Comparison of ENCODE assay signal across 8 cellular contexts in the genomic region with DNA sequence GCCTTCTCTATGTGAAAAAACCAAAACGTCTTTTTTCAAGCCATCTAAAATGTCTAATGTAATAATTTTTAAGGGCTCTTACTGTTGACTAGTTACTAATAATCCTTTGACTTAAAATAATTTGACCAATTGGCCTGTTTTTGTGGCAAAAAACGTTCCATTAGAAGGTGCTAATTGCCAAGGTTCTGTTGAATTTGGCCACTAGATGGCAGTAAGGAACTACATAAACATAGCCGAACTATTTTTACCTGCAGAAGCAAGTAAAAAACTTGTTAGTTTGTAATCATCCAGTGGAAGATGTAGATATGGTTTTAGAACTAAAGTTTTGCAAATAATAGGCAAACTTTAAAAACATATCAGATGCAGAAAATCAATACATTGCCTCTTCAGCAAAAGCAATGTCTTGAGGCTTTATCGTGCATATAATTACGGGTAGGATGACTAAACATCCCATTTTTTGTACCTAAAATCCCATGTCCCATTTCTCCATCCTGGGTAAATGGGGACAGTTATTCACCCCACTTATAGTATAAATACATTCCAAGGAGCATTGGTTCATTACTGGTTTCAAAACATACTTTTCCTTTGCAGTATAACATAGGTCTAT. TPM values are rescaled to one million over a fixed set of nuclear protein-coding genes. Genes with fewer than 3 reads are reported as not detected.
DNase-seq lines count a peak whose midpoint lies in the region; ATAC-seq and TF ChIP-seq lines count a peak whose summit lies in the region.

No MANE protein-coding gene starts in this region.

- H2AFZ ChIP-seq in smooth muscle cell (ENCODE audit: low read depth): no peak overlapping the region

- CTCF ChIA-PET in AG04450 (lab: Charles Lee): interaction anchor here (1.0 to 6.9 kb wide), 2 partner anchors 173 to 239 kb away, joined by 7 to 98 read pairs; no protein-coding TSS in a partner anchor
- CTCF ChIA-PET in WTC11 (lab: Charles Lee): interaction anchor here (0.9 kb wide), 1 partner anchor 180 kb away, joined by 3 read pairs; no protein-coding TSS in a partner anchor

- intact Hi-C loops in left ventricle myocardium inferior (cut with micrococcal nuclease): loop anchor here (5.0 kb wide), 1 partner anchor 171 kb away; no protein-coding TSS in a partner anchor

- ATAC-seq in WTC11: no peak
- ATAC-seq in GM18870 (IDR thresholded peaks at IDR 0.05; ENCODE audit: unreplicated experiment): no peak
- ATAC-seq in GM18505 (IDR thresholded peaks at IDR 0.05; ENCODE audit: unreplicated experiment): no peak

- H3K9me3 ChIP-seq in AG04450 (ENCODE audit: control insufficient read depth, insufficient read depth, low read length) (no peaks in the 10 kb centered on the region), left ventricle myocardium inferior (replicated peaks) (no peaks in the 10 kb centered on the region), smooth muscle cell (replicated peaks; ENCODE audit: low read depth) (no peaks in the 10 kb centered on the region)

- H3K36me3 Mint-ChIP-seq in WTC11: peaks cover 32% of the 10 kb centered on the region

- H3K27me3 Mint-ChIP-seq in WTC11 (ENCODE audit: low read depth): no peaks in the 10 kb centered on the region

- H4K20me1 ChIP-seq in smooth muscle cell (ENCODE audit: low read depth): no peaks in the 10 kb centered on the region

- TF ChIP-seq CTCF in AG04450 (IDR thresholded peaks at IDR 0.05; ENCODE audit: low read depth, low read length): peak; percentile 82
- TF ChIP-seq CTCF in WTC11 (IDR thresholded peaks at IDR 0.05): peak; percentile 49; the same call in 1 of the 2 replicates
- TF ChIP-seq CTCF in left ventricle myocardium inferior (IDR thresholded peaks at IDR 0.05; ENCODE audit: borderline replicate concordance): peak; percentile 89
- peak; percentile 96 for TF ChIP-seq CTCF in smooth muscle cell (IDR thresholded peaks at IDR 0.05; ENCODE audit: borderline replicate concordance, insufficient read depth, poor library complexity, severe bottlenecking)

- POLR2A ChIA-PET in AG04450 (lab: Yijun Ruan, JAX) (no interaction called here), WTC11 (lab: Charles Lee) (no interaction called here)

- no peak for TF ChIP-seq POLR2A in GM18505 (IDR thresholded peaks at IDR 0.05; ENCODE audit: borderline replicate concordance, extremely low read depth, insufficient read depth, insufficient read length)

- H3K4me1 Mint-ChIP-seq in WTC11: peaks cover 18% of the 10 kb centered on the region

- H3K4me1 ChIP-seq in left ventricle myocardium inferior (peaks cover 55% of the 10 kb centered on the region), smooth muscle cell (ENCODE audit: low read depth) (peaks cover 8% of the 10 kb centered on the region)

- H3K9ac ChIP-seq in smooth muscle cell (ENCODE audit: low read depth): no peak overlapping the region

- no peaks in the 10 kb centered on the region for H3K36me3 ChIP-seq in left ventricle myocardium inferior
- H3K36me3 ChIP-seq in smooth muscle cell (ENCODE audit: low read depth): no peaks in the 10 kb centered on the region

- WGBS in smooth muscle cell (ENCODE audit: low lambda C conversion rate): 42% methylated on average over 5 of the region's 5 CpGs

- no peaks in the 10 kb centered on the region for H3K9me3 Mint-ChIP-seq in WTC11

- no peaks in the 10 kb centered on the region for H3F3A ChIP-seq in smooth muscle cell (ENCODE audit: low read depth)

- H3K4me3 ChIP-seq in AG04450 (ENCODE audit: low read depth, low read length): no peak overlapping the region
- H3K4me3 ChIP-seq in left ventricle myocardium inferior: no peak overlapping the region
- H3K4me3 ChIP-seq in smooth muscle cell: no peak overlapping the region

- H3K27me3 ChIP-seq in AG04450 (ENCODE audit: control insufficient read depth, insufficient read depth, low read length) (peaks cover 19% of the 10 kb centered on the region), left ventricle myocardium inferior (ENCODE audit: low read depth) (no peaks in the 10 kb centered on the region), smooth muscle cell (ENCODE audit: low read depth) (no peaks in the 10 kb centered on the region)

- in situ Hi-C loops in G401 (cut with HindIII; ENCODE audit: low sequenced_read_pairs): no loop called here

- no peak overlapping the region for H3K27ac Mint-ChIP-seq in WTC11

- no peak overlapping the region for H3K4me2 ChIP-seq in smooth muscle cell

- DNase-seq in AG04450 (ENCODE audit: low read depth, low spot score): peak; percentile 21
- peak; percentile 74 for DNase-seq in G401 (ENCODE audit: low spot score)
- peak; percentile 79 for DNase-seq in NAMALWA (ENCODE audit: low spot score)
- no peak for DNase-seq in WTC11 (ENCODE audit: low spot score)
- DNase-seq in left ventricle myocardium inferior: no peak
- DNase-seq in smooth muscle cell (lab: John Stamatoyannopoulos, UW; ENCODE audit: unreplicated experiment): no peak

- no peak overlapping the region for H3K27ac ChIP-seq in AG04450 (ENCODE audit: low read depth, low read length)
- no peak overlapping the region for H3K27ac ChIP-seq in left ventricle myocardium inferior (replicated peaks)
- no peak overlapping the region for H3K27ac ChIP-seq in smooth muscle cell (ENCODE audit: low read depth)

- H3K4me3 Mint-ChIP-seq in WTC11: no peak overlapping the region

- H3K79me2 ChIP-seq in smooth muscle cell (ENCODE audit: low read depth): no peaks in the 10 kb centered on the region

TF ChIP-seq in WTC11, 78 proteins besides CTCF, POLR2A, EP300 and RAD21:
- TF ChIP-seq, protein P1, sequence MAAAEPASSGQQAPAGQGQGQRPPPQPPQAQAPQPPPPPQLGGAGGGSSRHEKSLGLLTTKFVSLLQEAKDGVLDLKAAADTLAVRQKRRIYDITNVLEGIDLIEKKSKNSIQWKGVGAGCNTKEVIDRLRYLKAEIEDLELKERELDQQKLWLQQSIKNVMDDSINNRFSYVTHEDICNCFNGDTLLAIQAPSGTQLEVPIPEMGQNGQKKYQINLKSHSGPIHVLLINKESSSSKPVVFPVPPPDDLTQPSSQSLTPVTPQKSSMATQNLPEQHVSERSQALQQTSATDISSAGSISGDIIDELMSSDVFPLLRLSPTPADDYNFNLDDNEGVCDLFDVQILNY (CRISPR knock-in tag; IDR thresholded peaks at IDR 0.05): no peak
- TF ChIP-seq, protein P2, sequence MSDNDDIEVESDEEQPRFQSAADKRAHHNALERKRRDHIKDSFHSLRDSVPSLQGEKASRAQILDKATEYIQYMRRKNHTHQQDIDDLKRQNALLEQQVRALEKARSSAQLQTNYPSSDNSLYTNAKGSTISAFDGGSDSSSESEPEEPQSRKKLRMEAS (CRISPR knock-in tag; IDR thresholded peaks at IDR 0.05): no peak
- TF ChIP-seq, protein P3, sequence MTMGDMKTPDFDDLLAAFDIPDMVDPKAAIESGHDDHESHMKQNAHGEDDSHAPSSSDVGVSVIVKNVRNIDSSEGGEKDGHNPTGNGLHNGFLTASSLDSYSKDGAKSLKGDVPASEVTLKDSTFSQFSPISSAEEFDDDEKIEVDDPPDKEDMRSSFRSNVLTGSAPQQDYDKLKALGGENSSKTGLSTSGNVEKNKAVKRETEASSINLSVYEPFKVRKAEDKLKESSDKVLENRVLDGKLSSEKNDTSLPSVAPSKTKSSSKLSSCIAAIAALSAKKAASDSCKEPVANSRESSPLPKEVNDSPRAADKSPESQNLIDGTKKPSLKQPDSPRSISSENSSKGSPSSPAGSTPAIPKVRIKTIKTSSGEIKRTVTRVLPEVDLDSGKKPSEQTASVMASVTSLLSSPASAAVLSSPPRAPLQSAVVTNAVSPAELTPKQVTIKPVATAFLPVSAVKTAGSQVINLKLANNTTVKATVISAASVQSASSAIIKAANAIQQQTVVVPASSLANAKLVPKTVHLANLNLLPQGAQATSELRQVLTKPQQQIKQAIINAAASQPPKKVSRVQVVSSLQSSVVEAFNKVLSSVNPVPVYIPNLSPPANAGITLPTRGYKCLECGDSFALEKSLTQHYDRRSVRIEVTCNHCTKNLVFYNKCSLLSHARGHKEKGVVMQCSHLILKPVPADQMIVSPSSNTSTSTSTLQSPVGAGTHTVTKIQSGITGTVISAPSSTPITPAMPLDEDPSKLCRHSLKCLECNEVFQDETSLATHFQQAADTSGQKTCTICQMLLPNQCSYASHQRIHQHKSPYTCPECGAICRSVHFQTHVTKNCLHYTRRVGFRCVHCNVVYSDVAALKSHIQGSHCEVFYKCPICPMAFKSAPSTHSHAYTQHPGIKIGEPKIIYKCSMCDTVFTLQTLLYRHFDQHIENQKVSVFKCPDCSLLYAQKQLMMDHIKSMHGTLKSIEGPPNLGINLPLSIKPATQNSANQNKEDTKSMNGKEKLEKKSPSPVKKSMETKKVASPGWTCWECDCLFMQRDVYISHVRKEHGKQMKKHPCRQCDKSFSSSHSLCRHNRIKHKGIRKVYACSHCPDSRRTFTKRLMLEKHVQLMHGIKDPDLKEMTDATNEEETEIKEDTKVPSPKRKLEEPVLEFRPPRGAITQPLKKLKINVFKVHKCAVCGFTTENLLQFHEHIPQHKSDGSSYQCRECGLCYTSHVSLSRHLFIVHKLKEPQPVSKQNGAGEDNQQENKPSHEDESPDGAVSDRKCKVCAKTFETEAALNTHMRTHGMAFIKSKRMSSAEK (CRISPR knock-in tag; IDR thresholded peaks at IDR 0.05; ENCODE audit: borderline replicate concordance): no peak
- TF ChIP-seq ZBTB21 (CRISPR knock-in tag; IDR thresholded peaks at IDR 0.05; ENCODE audit: borderline replicate concordance): no peak
- TF ChIP-seq, protein P4, sequence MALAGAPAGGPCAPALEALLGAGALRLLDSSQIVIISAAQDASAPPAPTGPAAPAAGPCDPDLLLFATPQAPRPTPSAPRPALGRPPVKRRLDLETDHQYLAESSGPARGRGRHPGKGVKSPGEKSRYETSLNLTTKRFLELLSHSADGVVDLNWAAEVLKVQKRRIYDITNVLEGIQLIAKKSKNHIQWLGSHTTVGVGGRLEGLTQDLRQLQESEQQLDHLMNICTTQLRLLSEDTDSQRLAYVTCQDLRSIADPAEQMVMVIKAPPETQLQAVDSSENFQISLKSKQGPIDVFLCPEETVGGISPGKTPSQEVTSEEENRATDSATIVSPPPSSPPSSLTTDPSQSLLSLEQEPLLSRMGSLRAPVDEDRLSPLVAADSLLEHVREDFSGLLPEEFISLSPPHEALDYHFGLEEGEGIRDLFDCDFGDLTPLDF (CRISPR knock-in tag; IDR thresholded peaks at IDR 0.05): no peak

RNA-seq across cellular contexts. Expression of a gene that starts 57.6 kb away (rescaled TPM):
- polyA plus RNA-seq in AG04450 (2011; rRNA removed): not detected in 2 replicates
- polyA minus RNA-seq in AG04450 (2011; rRNA and poly(A)+ RNA removed): 0.09 TPM in 1 of 2 replicates, not detected in the other
- 0.37 and 6.0 TPM in 2 replicates for total RNA-seq in G401 (2014; rRNA removed; shearing (Covaris generic))
- 56.5 to 65.1 TPM (median 56.8 TPM) in 3 replicates for total RNA-seq in WTC11 (2021)
- 2.9 TPM for total RNA-seq in left ventricle myocardium inferior
- 1.2 and 1.7 TPM in 2 replicates for total RNA-seq in smooth muscle cell
- 0.56 and 0.79 TPM in 2 replicates for polyA plus RNA-seq in smooth muscle cell

Comparison
In these comparisons a context has a peak if more than half of its experiments do, and no peak if none do; other contexts are left out.
1. DNase-seq: peak in AG04450 (single experiment), G401 (single experiment) and NAMALWA (single experiment); none in WTC11 (single experiment), left ventricle myocardium inferior (single experiment) and smooth muscle cell (single experiment).
2. Peak in every context shown above with its lines, with median percentiles within 50 percentile points of each other: CTCF ChIP-seq.